16 cellular contexts compared by ENCODE assay signal in genomic region chr11:125162743-125163142, GRCh38. TPM values are rescaled to one million over a fixed set of nuclear protein-coding genes. Genes with fewer than 3 reads are reported as not detected.
A peak's percentile ranks its signal among the peaks of the same experiment; 100 is the strongest.
DNase-seq lines count a peak whose midpoint lies in the region; ATAC-seq, FAIRE-seq and TF ChIP-seq lines count a peak whose summit lies in the region.
"Had no signal": no experiment of that assay in that cellular context is flagged by ENCODE, and none has a peak within 500 bp of the region (broad histone marks: within the 10 kb centered on the region; RNA-seq: fewer than 3 reads in every experiment).

No MANE protein-coding gene starts in this region.

- no peak for TF ChIP-seq EP300 in H1 (IDR thresholded peaks at IDR 0.05; ENCODE audit: borderline replicate concordance in 1 of 2, low read depth in 2 of 2, low read length in 2 of 2)

- H3K56ac ChIP-seq in H1 (replicated peaks; ENCODE audit: insufficient read length, low read depth, low read length), result no peak overlapping the region

- no peak overlapping the region for H4K91ac ChIP-seq in H1 (replicated peaks; ENCODE audit: insufficient read length, low read length)
- no peak overlapping the region for H4K91ac ChIP-seq in mesenchymal stem cell (ENCODE audit: low read length)

- H4K5ac ChIP-seq in H1 (ENCODE audit: insufficient read length, low read depth, low read length), result no peak overlapping the region

- H3K14ac ChIP-seq in H1 (ENCODE audit: insufficient read length) (no peak overlapping the region), mesenchymal stem cell (ENCODE audit: low read length in 2 of 2) (no peak overlapping the region)

- no peak for FAIRE-seq in H1 (lab: Jason Lieb, UNC)

- no peak for ATAC-seq in left colon
- no peak for ATAC-seq in GM18519 (IDR thresholded peaks at IDR 0.05; ENCODE audit: low FRiP score, unreplicated experiment)
- ATAC-seq: PC-3 had no signal

- H3K27me3 ChIP-seq in H1 (replicated peaks in 1 of 4; ENCODE audit: control insufficient read depth in 3 of 4, extremely low read depth in 1 of 4, insufficient read depth in 3 of 4, low read length in 3 of 4), result peaks cover 14 to 26% (median 24%) of the 10 kb centered on the region in 4 experiments
- peaks cover 0 to 71% of the 10 kb centered on the region in 2 experiments for H3K27me3 ChIP-seq in mesenchymal stem cell (ENCODE audit: control insufficient read depth in 1 of 2, insufficient read depth in 1 of 2, low read length in 2 of 2)

- no peaks in the 10 kb centered on the region for H3K36me3 Mint-ChIP-seq in type B pancreatic cell

- no peak for TF ChIP-seq RAD21 in H1 (IDR thresholded peaks at IDR 0.05 in 1 of 2, conservative IDR thresholded peaks at IDR 0.05 in 1 of 2; ENCODE audit: low read depth in 2 of 2, low read length in 2 of 2)

- H3K4me1 ChIP-seq in H1 (replicated peaks in 1 of 4; ENCODE audit: control insufficient read depth in 3 of 4, insufficient read depth in 4 of 4, low read length in 3 of 4) (peaks cover 12 to 27% (median 16%) of the 10 kb centered on the region in 4 experiments), mesenchymal stem cell (ENCODE audit: control insufficient read depth, insufficient read depth, low read depth, low read length) (peaks cover 9% of the 10 kb centered on the region)
- H3K4me1 ChIP-seq: SJSA1 had no signal

- no peak overlapping the region for H3K23ac ChIP-seq in H1 (ENCODE audit: insufficient read length)
- H3K23ac ChIP-seq in mesenchymal stem cell (ENCODE audit: low read length in 2 of 2), result no peak overlapping the region

- H3K79me2 ChIP-seq in H1 (ENCODE audit: control insufficient read depth in 1 of 2, insufficient read depth in 2 of 2, low read length in 2 of 2), result no peaks in the 10 kb centered on the region

- no peak overlapping the region for H3K27ac Mint-ChIP-seq in type B pancreatic cell

- H3K36me3 ChIP-seq in H1 (ENCODE audit: control insufficient read depth in 2 of 4, insufficient read depth in 4 of 4, low read length in 3 of 4), result no peaks in the 10 kb centered on the region
- H3K36me3 ChIP-seq in mesenchymal stem cell (ENCODE audit: control insufficient read depth in 1 of 2, insufficient read depth in 2 of 2, low read depth in 1 of 2, low read length in 2 of 2), result no peaks in the 10 kb centered on the region
- H3K36me3 ChIP-seq: HAP-1, SJSA1 had no signal

- H3K4me3 Mint-ChIP-seq in type B pancreatic cell, result peak overlapping the region; percentile 40

- H3K23me2 ChIP-seq in H1 (ENCODE audit: low read depth, low read length), result peaks cover 27% of the 10 kb centered on the region

- no peak overlapping the region for H2AK5ac ChIP-seq in H1 (ENCODE audit: low read depth, low read length)
- peak overlapping the region; percentile 9 for H2AK5ac ChIP-seq in mesenchymal stem cell (ENCODE audit: low read length, severe bottlenecking)

- H2BK12ac ChIP-seq in H1 (ENCODE audit: low read depth, low read length) (no peak overlapping the region), mesenchymal stem cell (ENCODE audit: low read length in 2 of 2) (no peak overlapping the region)

- H3K18ac ChIP-seq in H1 (ENCODE audit: extremely low read depth, low read length) (peak overlapping the region; percentile 94; the same call in 1 of the 2 replicates), mesenchymal stem cell (ENCODE audit: low read depth in 1 of 2, low read length in 2 of 2) (no peak overlapping the region)

- TF ChIP-seq POLR2A in H1 (IDR thresholded peaks at IDR 0.05; ENCODE audit: control extremely low read depth in 1 of 2, low read depth in 2 of 2, low read length in 2 of 2), result no peak

- no peak overlapping the region for H2BK120ac ChIP-seq in H1 (replicated peaks; ENCODE audit: low read depth, low read length)
- H2BK120ac ChIP-seq in mesenchymal stem cell (ENCODE audit: low read depth, low read length), result no peak overlapping the region

- no peak overlapping the region for H3K27ac ChIP-seq in H1 (ENCODE audit: low read depth, low read length)
- no peak overlapping the region for H3K27ac ChIP-seq in mesenchymal stem cell (ENCODE audit: low read length, poor library complexity, severe bottlenecking)
- H3K27ac ChIP-seq: 22Rv1, SJSA1 had no signal

- H3K79me1 ChIP-seq in H1 (ENCODE audit: low read depth, low read length) (no peaks in the 10 kb centered on the region), mesenchymal stem cell (replicated peaks; ENCODE audit: low read length, poor library complexity, severe bottlenecking) (no peaks in the 10 kb centered on the region)

- no peak overlapping the region for H3K9ac ChIP-seq in H1 (replicated peaks in 1 of 4; ENCODE audit: extremely low read depth in 1 of 4, low read depth in 3 of 4, low read length in 3 of 4)
- no peak overlapping the region for H3K9ac ChIP-seq in mesenchymal stem cell (ENCODE audit: low read length)

- TF ChIP-seq CTCF in H1 (IDR thresholded peaks at IDR 0.05; ENCODE audit: control extremely low read depth in 1 of 3, insufficient read depth in 1 of 3, low read depth in 1 of 3, low read length in 3 of 3) (no peak), type B pancreatic cell (conservative IDR thresholded peaks at IDR 0.05) (no peak)

- H3K4me3 ChIP-seq in H1 (ENCODE audit: extremely low read depth in 1 of 4, insufficient read depth in 2 of 4, low read depth in 3 of 4, low read length in 4 of 4) (no peak overlapping the region; a peak in 1 of 8 replicates), mesenchymal stem cell (ENCODE audit: insufficient read depth in 1 of 2, low read depth in 1 of 2, low read length in 2 of 2) (no peak overlapping the region)
- H3K4me3 ChIP-seq: HAP-1, SJSA1 had no signal

- H3K27me3 Mint-ChIP-seq in type B pancreatic cell, result peaks cover 73% of the 10 kb centered on the region

- H2BK20ac ChIP-seq in H1 (ENCODE audit: low read length), result peak overlapping the region; percentile 84; the same call in 1 of the 2 replicates

- H2AFZ ChIP-seq in H1 (ENCODE audit: low read length) (no peak overlapping the region), mesenchymal stem cell (ENCODE audit: low read depth, low read length) (no peak overlapping the region)

- DNase-seq in NCI-H1417 (lab: John Stamatoyannopoulos, UW) (peak in 2 of 3 experiments; percentile 31 to 64), NCI-H1417 treated with DMSO at 0.1 percent for 48 hours (lab: John Stamatoyannopoulos, UW) (no peak), H1 (ENCODE audit: low read depth in 1 of 2, low spot score in 2 of 2) (no peak), mesenchymal stem cell (no peak), type B pancreatic cell (ENCODE audit: extremely low spot score, unreplicated experiment) (no peak), NCI-H1092 (lab: John Stamatoyannopoulos, UW) (no peak), left colon (no peak)
- DNase-seq: MV-4-11, NCI-H1694, NCI-H345, NCI-H526 treated with DMSO at 0.1 percent for 48 hours, PC-3 had no signal

- no peaks in the 10 kb centered on the region for H4K20me1 ChIP-seq in H1 (replicated peaks in 1 of 2; ENCODE audit: control insufficient read depth in 1 of 2, insufficient read depth in 2 of 2, low read length in 2 of 2)

- 40% methylated on average over 4 of the region's 4 CpGs; no CpG with 5 or more reads in 1 of the 2 experiments for WGBS in H1 (ENCODE audit: extremely low coverage in 1 of 2, insufficient coverage in 1 of 2, insufficient read length in 1 of 2, insufficient replicate concordance in 2 of 2, low coverage in 1 of 2, low lambda C conversion rate in 2 of 2, missing lambda C conversion rate in 1 of 2), 2 experiments
- 16% methylated on average over 3 of the region's 4 CpGs for WGBS in mesenchymal stem cell

- CTCF ChIA-PET in H1 (lab: Charles Lee; ENCODE audit: partially characterized antibody), result interaction anchor here (0.6 to 13.4 kb wide), 15 partner anchors 9 to 260 kb away, joined by 3 to 123 read pairs (median 4); no protein-coding TSS in a partner anchor

- H3K4ac ChIP-seq in H1 (replicated peaks; ENCODE audit: insufficient read length, low read depth, low read length), result no peak overlapping the region
- H3K4ac ChIP-seq in mesenchymal stem cell (ENCODE audit: low read depth in 1 of 2, low read length in 2 of 2), result no peak overlapping the region

- H4K8ac ChIP-seq in H1 (ENCODE audit: extremely low read depth, insufficient read depth, low read length) (no peak overlapping the region), mesenchymal stem cell (ENCODE audit: low read length) (no peak overlapping the region)

- H3K9me3 Mint-ChIP-seq in type B pancreatic cell, result no peaks in the 10 kb centered on the region

- POLR2A ChIA-PET in H1 (lab: Charles Lee; ENCODE audit: partially characterized antibody), result interaction anchor here (0.8 to 1.0 kb wide), 4 partner anchors 10 to 188 kb away, joined by 3 read pairs; no protein-coding TSS in a partner anchor

- H2BK5ac ChIP-seq in H1 (ENCODE audit: low read depth, low read length), result peak overlapping the region; percentile 99; the same call in 1 of the 2 replicates
- no peak overlapping the region for H2BK5ac ChIP-seq in mesenchymal stem cell (ENCODE audit: low read depth, low read length, poor library complexity, severe bottlenecking)

- peaks cover 40% of the 10 kb centered on the region for H3K4me1 Mint-ChIP-seq in type B pancreatic cell (ENCODE audit: unreplicated experiment)

- H2BK15ac ChIP-seq in H1 (ENCODE audit: low read length), result no peak overlapping the region
- no peak overlapping the region for H2BK15ac ChIP-seq in mesenchymal stem cell (ENCODE audit: low read depth, poor library complexity, severe bottlenecking)

- H3K9me3 ChIP-seq in H1 (ENCODE audit: insufficient read depth in 2 of 2, low read depth in 1 of 2, low read length in 1 of 2) (no peaks in the 10 kb centered on the region), mesenchymal stem cell (ENCODE audit: control insufficient read depth, low read length) (no peaks in the 10 kb centered on the region)
- H3K9me3 ChIP-seq: HAP-1, SJSA1 had no signal

- H3K4me2 ChIP-seq in H1 (ENCODE audit: insufficient read depth in 1 of 2, low read depth in 2 of 2, low read length in 2 of 2) (peak overlapping the region; percentile 64 to 98), mesenchymal stem cell (ENCODE audit: low read length, poor library complexity, severe bottlenecking) (no peak overlapping the region)

- intact Hi-C loops in left colon (cut with DNase I, micrococcal nuclease), result loop anchor here in 1 of 2 donors (5.0 kb wide), 1 partner anchor 185 kb away; no protein-coding TSS in a partner anchor

RNA-seq across cellular contexts. Expression of gene PKNOX2, which starts 1.8 kb away (rescaled TPM):
- total RNA-seq in H1 (2021; fragmentation: NEBNext Ultra II Directional; extraction: Animal tissue kit (Norgen Biotek cat#: 25700)), result 1.9 and 2.0 TPM in 2 replicates
- polyA plus RNA-seq in H1 (2011; rRNA removed), result 2.0 and 2.5 TPM in 2 replicates
- polyA plus RNA-seq in H1 (2011; cell fraction: cytosol; rRNA removed), result 1.3 TPM
- 2.1 TPM for polyA plus RNA-seq in H1 (2011; cell fraction: nucleus; rRNA removed)
- 2.4 to 3.4 TPM (median 2.8 TPM) in 4 replicates for polyA plus RNA-seq in H1 (2012, experiment 1 of 2)
- polyA plus RNA-seq in H1 (2012, experiment 2 of 2), result 1.4 TPM
- 0.26 TPM for polyA plus RNA-seq in H1 (2013, experiment 1 of 2)
- polyA plus RNA-seq in H1 (2013, experiment 2 of 2), result 0.24 TPM
- 1.8 and 1.9 TPM in 2 replicates for polyA minus RNA-seq in H1 (2011; rRNA and poly(A)+ RNA removed)
- polyA minus RNA-seq in H1 (2011; cell fraction: cytosol; rRNA and poly(A)+ RNA removed), result 1.4 TPM
- polyA minus RNA-seq in H1 (2011; cell fraction: nucleus; rRNA and poly(A)+ RNA removed), result 5.6 TPM
- polyA plus RNA-seq in mesenchymal stem cell (2013, experiment 1 of 2), result 3.7 TPM
- polyA plus RNA-seq in mesenchymal stem cell (2013, experiment 2 of 2), result 3.4 TPM
- 0.95 and 15.3 TPM in 2 replicates for total RNA-seq in type B pancreatic cell (ENCODE audit: low replicate concordance)
- total RNA-seq in left colon, result 1 to 10 TPM in 1 of 2 donors, under 1 TPM in 1; 0.49 to 1.5 TPM
- total RNA-seq: PC-3, SJSA1 had no signal

RNA-seq across cellular contexts. Expression of gene TMEM218, which starts 51.3 kb away (rescaled TPM):
- 17.0 and 17.3 TPM in 2 replicates for total RNA-seq in H1 (2021; fragmentation: NEBNext Ultra II Directional; extraction: Animal tissue kit (Norgen Biotek cat#: 25700))
- 30.5 and 33.5 TPM in 2 replicates for polyA plus RNA-seq in H1 (2011; rRNA removed)
- polyA plus RNA-seq in H1 (2011; cell fraction: cytosol; rRNA removed), result 29.4 TPM
- 15.6 TPM for polyA plus RNA-seq in H1 (2011; cell fraction: nucleus; rRNA removed)
- polyA plus RNA-seq in H1 (2012, experiment 1 of 2), result 16.9 to 20.3 TPM (median 18.0 TPM) in 4 replicates
- polyA plus RNA-seq in H1 (2012, experiment 2 of 2), result 13.3 TPM
- polyA plus RNA-seq in H1 (2013, experiment 1 of 2), result 13.5 TPM
- polyA plus RNA-seq in H1 (2013, experiment 2 of 2), result 15.3 TPM
- 11.7 and 14.4 TPM in 2 replicates for polyA minus RNA-seq in H1 (2011; rRNA and poly(A)+ RNA removed)
- 8.3 TPM for polyA minus RNA-seq in H1 (2011; cell fraction: cytosol; rRNA and poly(A)+ RNA removed)
- 13.3 TPM for polyA minus RNA-seq in H1 (2011; cell fraction: nucleus; rRNA and poly(A)+ RNA removed)
- 19.4 TPM for polyA plus RNA-seq in mesenchymal stem cell (2013, experiment 1 of 2)
- polyA plus RNA-seq in mesenchymal stem cell (2013, experiment 2 of 2), result 18.8 TPM
- 17.2 and 33.2 TPM in 2 replicates for total RNA-seq in type B pancreatic cell (ENCODE audit: low replicate concordance)
- total RNA-seq in left colon, result 10 to 100 TPM; 11.3 to 13.3 TPM

Comparison
In these comparisons a context has a peak if more than half of its experiments do, and no peak if none do; other contexts are left out.
1. DNase-seq: peak in NCI-H1417 (2 of 3); none in NCI-H1417 treated with DMSO at 0.1 percent for 48 hours (single experiment), H1 (0 of 2), mesenchymal stem cell (single experiment), type B pancreatic cell (single experiment), NCI-H1092 (single experiment) and left colon (0 of 2).